In genomic region chr12:51917041-51917590, GRCh38 we compare ENCODE assay signal across 25 cellular contexts. TPM values are rescaled to one million over a fixed set of nuclear protein-coding genes. Genes with fewer than 3 reads are reported as not detected.
DNase-seq lines count a peak whose midpoint lies in the region; ATAC-seq and TF ChIP-seq lines count a peak whose summit lies in the region.
"Had no signal": no experiment of that assay in that cellular context is flagged by ENCODE, and none has a peak within 500 bp of the region (broad histone marks: within the 10 kb centered on the region; RNA-seq: fewer than 3 reads in every experiment).

No MANE protein-coding gene starts in this region.

- TF ChIP-seq EP300 in upper lobe of left lung (IDR thresholded peaks at IDR 0.05) = peak in 1 of 4 donors; percentile 43

- H4K20me1 ChIP-seq in neural progenitor cell (ENCODE audit: low read depth) = no peaks in the 10 kb centered on the region

- H3K79me2 ChIP-seq in neural progenitor cell (ENCODE audit: low read depth) = no peaks in the 10 kb centered on the region

- H3K4me1 ChIP-seq in heart left ventricle = peaks cover 0 to 50% (median 27%) of the 10 kb centered on the region in 12 donors
- H3K4me1 ChIP-seq in neural progenitor cell = peaks cover 19% of the 10 kb centered on the region
- H3K4me1 ChIP-seq in upper lobe of left lung = peaks cover 30 to 67% (median 43%) of the 10 kb centered on the region in 4 donors

- H3K27ac ChIP-seq in heart left ventricle (peak overlapping the region in 1 of 12 donors; percentile 39), neural progenitor cell (no peak overlapping the region), upper lobe of left lung (peak overlapping the region in 3 of 4 donors; percentile 46 to 99 (median 67))
- H3K27ac ChIP-seq: PC-9 had no signal

- DNase-seq in Right ventricle myocardium inferior (ENCODE audit: missing footprints) = peak; percentile 56
- no peak for DNase-seq in heart left ventricle
- DNase-seq in endothelial cell (ENCODE audit: low spot score) = no peak
- DNase-seq in neural progenitor cell (ENCODE audit: low spot score) = no peak
- DNase-seq in upper lobe of left lung = no peak
- no peak for DNase-seq in NCI-H524 (lab: John Stamatoyannopoulos, UW)
- DNase-seq: 8988T; ACHN; BE2C; Calu3; CD8-positive, alpha-beta memory T cell; DND-41; KG1; MG63; NCI-H1105 treated with DMSO at 0.1 percent for 48 hours; NCI-H1930; NCI-H446; NCI-H526; PC-9; Right ventricle myocardium superior had no signal

- no peaks in the 10 kb centered on the region for H3K9me3 ChIP-seq in heart left ventricle
- H3K9me3 ChIP-seq in neural progenitor cell (ENCODE audit: low read depth) = no peaks in the 10 kb centered on the region
- H3K9me3 ChIP-seq in upper lobe of left lung = no peaks in the 10 kb centered on the region
- H3K9me3 ChIP-seq: BE2C, MG63 had no signal

- no peak overlapping the region for H2AFZ ChIP-seq in neural progenitor cell (replicated peaks)
- H2AFZ ChIP-seq: PC-9 had no signal

- H3K9me3 Mint-ChIP-seq in endothelial cell (ENCODE audit: unreplicated experiment) = no peaks in the 10 kb centered on the region
- H3K9me3 Mint-ChIP-seq in neural progenitor cell = no peaks in the 10 kb centered on the region
- H3K9me3 Mint-ChIP-seq: CD14-positive monocyte; CD8-positive, alpha-beta memory T cell had no signal

- H3K36me3 Mint-ChIP-seq in endothelial cell (ENCODE audit: low read depth, unreplicated experiment) (peaks cover 54% of the 10 kb centered on the region), neural progenitor cell (no peaks in the 10 kb centered on the region)

- no peaks in the 10 kb centered on the region for H3K27me3 ChIP-seq in heart left ventricle
- H3K27me3 ChIP-seq in neural progenitor cell = no peaks in the 10 kb centered on the region
- H3K27me3 ChIP-seq in upper lobe of left lung = no peaks in the 10 kb centered on the region
- H3K27me3 ChIP-seq: BE2C, MG63 had no signal

- TF ChIP-seq POLR2A in heart left ventricle (IDR thresholded peaks at IDR 0.05) (no peak), upper lobe of left lung (IDR thresholded peaks at IDR 0.05) (no peak)

- TF ChIP-seq CTCF in heart left ventricle (IDR thresholded peaks at IDR 0.05) (no peak), endothelial cell (IDR thresholded peaks at IDR 0.05; ENCODE audit: unreplicated experiment) (no peak), neural progenitor cell (IDR thresholded peaks at IDR 0.05) (no peak), upper lobe of left lung (IDR thresholded peaks at IDR 0.05) (no peak)

- H3K4me1 Mint-ChIP-seq in endothelial cell (ENCODE audit: unreplicated experiment) (peaks cover 49% of the 10 kb centered on the region), neural progenitor cell (peaks cover 25% of the 10 kb centered on the region)
- H3K4me1 Mint-ChIP-seq: CD8-positive, alpha-beta memory T cell had no signal

- H3K4me2 ChIP-seq in neural progenitor cell = no peak overlapping the region
- H3K4me2 ChIP-seq: PC-9 had no signal

- peaks cover 28% of the 10 kb centered on the region for H3K27me3 Mint-ChIP-seq in endothelial cell (ENCODE audit: unreplicated experiment)
- peaks cover 10% of the 10 kb centered on the region for H3K27me3 Mint-ChIP-seq in neural progenitor cell (ENCODE audit: insufficient read depth, low read depth)

- H3K4me3 Mint-ChIP-seq in endothelial cell (ENCODE audit: unreplicated experiment) = peak overlapping the region; percentile 62
- no peak overlapping the region for H3K4me3 Mint-ChIP-seq in neural progenitor cell
- H3K4me3 Mint-ChIP-seq: CD14-positive monocyte; CD8-positive, alpha-beta memory T cell had no signal

- ATAC-seq in Right ventricle myocardium inferior = no peak
- ATAC-seq in heart left ventricle = no peak
- ATAC-seq in upper lobe of left lung (ENCODE audit: low FRiP score in 2 of 2) = no peak
- ATAC-seq in GM21786 (IDR thresholded peaks at IDR 0.05; ENCODE audit: unreplicated experiment) = no peak
- ATAC-seq in HG03469 (IDR thresholded peaks at IDR 0.05; ENCODE audit: unreplicated experiment) = no peak

- H3K36me3 ChIP-seq in heart left ventricle (peaks cover 0 to 64% (median 36%) of the 10 kb centered on the region in 9 donors), neural progenitor cell (no peaks in the 10 kb centered on the region), upper lobe of left lung (peaks cover 0 to 73% (median 18%) of the 10 kb centered on the region in 4 donors)
- H3K36me3 ChIP-seq: BE2C, MG63 had no signal

- WGBS in heart left ventricle, 4 donors = 87 to 92% (median 88%) methylated on average over 9 to 10 of the region's 10 CpGs
- WGBS in upper lobe of left lung, 2 donors = 77 to 88% methylated on average over 9 to 10 of the region's 10 CpGs

- no peak overlapping the region for H3K9ac ChIP-seq in neural progenitor cell

- H3K27ac Mint-ChIP-seq in endothelial cell (ENCODE audit: unreplicated experiment) (peak overlapping the region; percentile 24), neural progenitor cell (peak overlapping the region; percentile 63)
- H3K27ac Mint-ChIP-seq: CD8-positive, alpha-beta memory T cell had no signal

- intact Hi-C loops in Right ventricle myocardium inferior (cut with DNase I) (no loop called here), heart left ventricle (cut with DNase I) (no loop called here)

- H3K4me3 ChIP-seq in heart left ventricle (no peak overlapping the region), neural progenitor cell (no peak overlapping the region), upper lobe of left lung (peak overlapping the region in 1 of 4 donors; percentile 15)
- H3K4me3 ChIP-seq: MG63, PC-9 had no signal

- peaks cover 11% of the 10 kb centered on the region for H3F3A ChIP-seq in neural progenitor cell (ENCODE audit: low read depth)

RNA-seq across cellular contexts. Expression of gene ACVRL1, which starts 9.8 kb away (rescaled TPM):
- total RNA-seq in Right ventricle myocardium inferior (49.6 TPM), heart left ventricle (100 to 1,000 TPM in 1 of 9 donors, 10 to 100 TPM in 8; 23.5 to 116 (median 33.4) TPM), endothelial cell (ENCODE audit: unreplicated experiment) (395 TPM), neural progenitor cell (ENCODE audit: low replicate concordance) (0.22 and 2.0 TPM in 2 replicates), upper lobe of left lung (100 to 1,000 TPM in 4 of 6 donors, 10 to 100 TPM in 2; 62.9 to 265 (median 180) TPM)
- polyA plus RNA-seq in heart left ventricle = 10 to 100 TPM; 20.5 to 35.1 TPM
- total RNA-seq: Calu3, PC-9, RPMI7951, SK-MEL-5 had no signal
- polyA plus RNA-seq: CD8-positive, alpha-beta memory T cell had no signal

RNA-seq across cellular contexts. Expression of gene ANKRD33, which starts 29.2 kb away (rescaled TPM):
- total RNA-seq in Right ventricle myocardium inferior (not detected), heart left ventricle (not detected), endothelial cell (ENCODE audit: unreplicated experiment) (0.31 TPM), neural progenitor cell (ENCODE audit: low replicate concordance) (0.39 and 0.46 TPM in 2 replicates), upper lobe of left lung (not detected)
- polyA plus RNA-seq in heart left ventricle = not detected
- total RNA-seq: Calu3; CD8-positive, alpha-beta memory T cell; PC-9; Right ventricle myocardium superior; RPMI7951; SK-MEL-5 had no signal
- polyA plus RNA-seq: CD14-positive monocyte; CD8-positive, alpha-beta memory T cell had no signal

RNA-seq across cellular contexts. Expression of gene ACVR1B, which starts 34.4 kb away (rescaled TPM):
- total RNA-seq in Right ventricle myocardium inferior = 10.8 TPM
- 10 to 100 TPM in 7 of 9 donors, 1 to 10 TPM in 2; 7.4 to 19.8 (median 11.6) TPM for total RNA-seq in heart left ventricle
- 10 to 100 TPM in 1 of 2 donors, 1 to 10 TPM in 1; 7.7 to 13.3 TPM for polyA plus RNA-seq in heart left ventricle
- 30.5 TPM for total RNA-seq in endothelial cell (ENCODE audit: unreplicated experiment)
- 13.8 and 18.9 TPM in 2 replicates for total RNA-seq in neural progenitor cell (ENCODE audit: low replicate concordance)
- 10 to 100 TPM; 13.0 to 44.9 (median 23.6) TPM for total RNA-seq in upper lobe of left lung
